9 cellular contexts compared by ENCODE assay signal in the genomic region with DNA sequence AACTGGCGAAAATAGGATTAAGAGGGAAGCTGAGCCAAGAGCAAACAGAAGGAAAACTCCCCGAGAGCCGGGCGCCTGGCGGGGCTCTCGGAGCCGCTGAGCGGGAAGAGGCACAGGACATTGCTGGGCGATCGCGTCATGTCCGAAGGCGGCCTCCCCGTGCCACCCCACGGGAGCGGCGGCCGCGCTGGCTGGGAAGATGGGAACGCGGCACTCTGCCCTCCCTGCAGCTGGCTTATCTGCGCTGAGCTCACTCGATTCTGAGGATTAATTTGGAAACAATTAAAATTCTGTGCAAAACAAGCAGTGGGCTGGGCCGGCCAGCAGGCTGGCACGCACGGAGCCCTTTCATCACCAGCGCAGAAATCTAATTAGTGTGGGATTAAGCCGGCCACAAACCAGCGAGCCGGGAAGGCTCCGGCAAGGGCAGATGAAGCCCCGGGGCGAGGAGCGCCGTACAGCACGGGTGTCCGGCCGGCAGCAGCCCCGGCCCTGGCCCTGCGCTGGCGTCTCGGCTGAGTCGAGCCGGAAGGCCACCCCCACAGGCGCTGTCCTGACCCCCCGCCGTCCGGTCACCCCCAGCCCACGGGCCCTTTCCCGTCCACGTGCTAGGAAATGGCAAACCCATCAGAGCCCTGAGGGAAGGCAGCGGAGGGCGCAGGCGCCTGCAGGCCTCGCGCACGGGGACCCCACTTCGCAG.
A peak's percentile ranks its signal among the peaks of the same experiment; 100 is the strongest.
DNase-seq lines count a peak whose midpoint lies in the region; ATAC-seq and TF ChIP-seq lines count a peak whose summit lies in the region.
"Had no signal": no experiment of that assay in that cellular context is flagged by ENCODE, and none has a peak within 500 bp of the region (broad histone marks: within the 10 kb centered on the region; RNA-seq: fewer than 3 reads in every experiment).

No MANE protein-coding gene starts in this region.

- in situ Hi-C loops in brain microvascular endothelial cell (cut with HindIII; ENCODE audit: low pct_ligation_motif_present, low sequenced_read_pairs): no loop called here

- peaks cover 4% of the 10 kb centered on the region for H3K27me3 ChIP-seq in brain microvascular endothelial cell (replicated peaks)

- TF ChIP-seq POLR2A in erythroblast (IDR thresholded peaks at IDR 0.05; ENCODE audit: low read length): no peak

- DNase-seq in HFF-Myc (ENCODE audit: extremely low read depth, low read depth) (no peak), brain microvascular endothelial cell (peak; percentile 40), inferior parietal cortex (ENCODE audit: extremely low spot score) (peak; percentile 70), superior temporal gyrus (ENCODE audit: extremely low spot score) (peak; percentile 80), activated T-cell treated with anti-CD3 and anti-CD28 coated beads for 4 hours (no peak), erythroblast (lab: John Stamatoyannopoulos, UW) (no peak)
- DNase-seq in activated naive CD4-positive, alpha-beta T cell treated with Interleukin-2 at 50 U/mL for 16 hours: no peak

- ATAC-seq in GM21381 (IDR thresholded peaks at IDR 0.05; ENCODE audit: unreplicated experiment): no peak

- H3K27ac ChIP-seq in brain microvascular endothelial cell: no peak overlapping the region
- H3K27ac ChIP-seq: HL-60 had no signal

- H3K4me3 ChIP-seq in HFF-Myc (replicated peaks; ENCODE audit: low read depth, low read length) (0 out of 2 replicates have a peak overlapping the region, but pooled peaks have one; percentile 11), brain microvascular endothelial cell (ENCODE audit: low read depth, low read length) (no peak overlapping the region)

- TF ChIP-seq CTCF in HFF-Myc (IDR thresholded peaks at IDR 0.05; ENCODE audit: low read depth, low read length, missing control alignments) (no peak), brain microvascular endothelial cell (IDR thresholded peaks at IDR 0.05; ENCODE audit: low read depth, low read length, missing control alignments) (no peak)

- H3K36me3 ChIP-seq in brain microvascular endothelial cell (replicated peaks): no peaks in the 10 kb centered on the region

Comparison
In these comparisons a context has a peak if more than half of its experiments do, and no peak if none do; other contexts are left out.
1. DNase-seq: peak in brain microvascular endothelial cell (single experiment), inferior parietal cortex (single experiment) and superior temporal gyrus (single experiment); none in HFF-Myc (single experiment), activated T-cell treated with anti-CD3 and anti-CD28 coated beads for 4 hours (single experiment), activated naive CD4-positive, alpha-beta T cell treated with Interleukin-2 at 50 U/mL for 16 hours (single experiment) and erythroblast (0 of 2).